ENCODE assay signal across 8 cellular contexts in the genomic region with DNA sequence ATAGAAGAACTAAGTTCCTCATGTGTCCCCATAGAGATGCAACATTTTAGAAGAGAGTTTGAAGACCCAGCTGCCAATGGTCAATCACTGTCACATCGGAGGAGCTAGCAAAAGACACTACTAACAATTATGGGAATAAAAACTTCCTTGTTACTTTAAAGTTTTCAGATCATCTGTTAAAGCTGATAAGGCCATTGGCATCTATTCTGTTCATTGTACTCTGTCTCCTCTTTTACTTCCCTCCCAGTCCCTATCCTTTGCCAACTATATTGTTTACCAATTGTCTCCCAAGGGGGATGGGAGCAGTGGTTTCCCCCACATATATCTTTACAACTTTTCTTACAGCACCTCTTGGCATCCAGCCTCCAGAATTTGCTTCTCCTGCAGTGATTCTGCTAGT.
"Had no signal": no experiment of that assay in that cellular context is flagged by ENCODE, and none has a peak within 500 bp of the region (broad histone marks: within the 10 kb centered on the region; RNA-seq: fewer than 3 reads in every experiment).

No MANE protein-coding gene starts in this region.

- ATAC-seq: GM12878 had no signal

- FAIRE-seq: G401.6, GM12878, GM12891, GM12892, GM18507, GM19239 had no signal

- DNase-seq: GDM1, GF-D8 had no signal

- H3K4me3 ChIP-seq: GM12878 had no signal
